8 cellular contexts compared by ENCODE assay signal in genomic region chr6:119533603-119534279, GRCh38.
DNase-seq lines count a peak whose midpoint lies in the region; ATAC-seq and TF ChIP-seq lines count a peak whose summit lies in the region.

No MANE protein-coding gene starts in this region.

- TF ChIP-seq CTCF in DOHH2 (IDR thresholded peaks at IDR 0.05; ENCODE audit: low read depth, low read length, poor library complexity, severe bottlenecking) (no peak), brain microvascular endothelial cell (IDR thresholded peaks at IDR 0.05; ENCODE audit: low read depth, low read length, missing control alignments) (no peak)

- ATAC-seq in GM19463 (IDR thresholded peaks at IDR 0.05; ENCODE audit: unreplicated experiment) = peak; percentile 62
- peak; percentile 41 for ATAC-seq in HG03571 (IDR thresholded peaks at IDR 0.05; ENCODE audit: unreplicated experiment)

- H3K36me3 ChIP-seq in DOHH2 (ENCODE audit: control insufficient read depth, low read length) (no peaks in the 10 kb centered on the region), brain microvascular endothelial cell (replicated peaks) (no peaks in the 10 kb centered on the region)

- H3K27me3 ChIP-seq in DOHH2 (ENCODE audit: control insufficient read depth, low read length) = no peaks in the 10 kb centered on the region
- no peaks in the 10 kb centered on the region for H3K27me3 ChIP-seq in brain microvascular endothelial cell (replicated peaks)

- no peak overlapping the region for H3K4me3 ChIP-seq in DOHH2 (ENCODE audit: low read length)
- H3K4me3 ChIP-seq in brain microvascular endothelial cell (ENCODE audit: low read depth, low read length) = no peak overlapping the region

- no peaks in the 10 kb centered on the region for H3K9me3 ChIP-seq in DOHH2 (ENCODE audit: control insufficient read depth, insufficient read depth, low read length)

- no peaks in the 10 kb centered on the region for H3K79me2 ChIP-seq in DOHH2 (ENCODE audit: control insufficient read depth, low read length)

- H3K27ac ChIP-seq in DOHH2 (ENCODE audit: low read depth, low read length) (no peak overlapping the region), brain microvascular endothelial cell (no peak overlapping the region), substantia nigra (ENCODE audit: low read depth, low read length, poor library complexity, severe bottlenecking) (no peak overlapping the region)

- DNase-seq in fibroblast of the conjunctiva (ENCODE audit: low read depth) (peak; percentile 37), brain microvascular endothelial cell (no peak), DMS53 (lab: John Stamatoyannopoulos, UW) (no peak), substantia nigra (lab: John Stamatoyannopoulos, UW) (no peak)
- no peak for DNase-seq in stimulated activated CD4-positive, alpha-beta T cell treated with anti-CD3 and anti-CD28 coated beads, Interleukin-2, amount 100 ng/mL, for 48 hours

- H3K4me2 ChIP-seq in DOHH2 (ENCODE audit: low read length) = peak overlapping the region; percentile 11; the same call in 1 of the 2 replicates

- H3F3A ChIP-seq in DOHH2 (ENCODE audit: control insufficient read depth, insufficient read depth) = no peaks in the 10 kb centered on the region

- H3K9me2 ChIP-seq in DOHH2 (replicated peaks; ENCODE audit: control insufficient read depth, low read length) = no peaks in the 10 kb centered on the region

- H4K20me1 ChIP-seq in DOHH2 (ENCODE audit: control insufficient read depth, insufficient read depth, low read depth, low read length) = no peaks in the 10 kb centered on the region

- in situ Hi-C loops in brain microvascular endothelial cell (cut with HindIII; ENCODE audit: low pct_ligation_motif_present, low sequenced_read_pairs) = no loop called here

- H3K4me1 ChIP-seq in DOHH2 (ENCODE audit: control insufficient read depth, low read length) = peaks cover 17% of the 10 kb centered on the region
